22 cellular contexts compared by ENCODE assay signal in genomic region chr18:55442561-55442960, GRCh38.
"Had no signal": no experiment of that assay in that cellular context is flagged by ENCODE, and none has a peak within 500 bp of the region (broad histone marks: within the 10 kb centered on the region; RNA-seq: fewer than 3 reads in every experiment).

No MANE protein-coding gene starts in this region.

- H3K27ac Mint-ChIP-seq: activated CD4-positive, alpha-beta memory T cell treated with anti-CD3 and anti-CD28 coated beads for 36 hours; activated CD4-positive, alpha-beta T cell treated with anti-CD3 and anti-CD28 coated beads, Interleukin-2, amount 10 ng/mL, durations not matched to agents 7 days and 5 days; activated naive CD4-positive, alpha-beta T cell treated with anti-CD3 and anti-CD28 coated beads for 36 hours; activated naive CD8-positive, alpha-beta T cell; activated T-helper 17 cell treated with anti-CD3 and anti-CD28 coated beads, Interleukin-2, amount 50 U/mL, for 72 hours had no signal

- ATAC-seq: activated T-helper 17 cell treated with anti-CD3 and anti-CD28 coated beads, Interleukin-2, amount 50 U/mL, for 72 hours had no signal

- H3K4me3 Mint-ChIP-seq: activated CD4-positive, alpha-beta memory T cell treated with anti-CD3 and anti-CD28 coated beads for 36 hours; activated CD4-positive, alpha-beta T cell treated with anti-CD3 and anti-CD28 coated beads, Interleukin-2, amount 10 ng/mL, durations not matched to agents 7 days and 5 days; activated naive CD4-positive, alpha-beta T cell treated with anti-CD3 and anti-CD28 coated beads for 36 hours; activated naive CD8-positive, alpha-beta T cell; activated T-helper 17 cell treated with anti-CD3 and anti-CD28 coated beads, Interleukin-2, amount 50 U/mL, for 72 hours; central memory CD8-positive, alpha-beta T cell had no signal

- H3K4me3 ChIP-seq: SK-N-MC had no signal

- DNase-seq: activated CD4-positive, alpha-beta memory T cell treated with anti-CD3 and anti-CD28 coated beads for 36 hours; activated CD4-positive, alpha-beta T cell treated with anti-CD3 and anti-CD28 coated beads, Interleukin-2, amount 10 ng/mL, durations not matched to agents 7 days and 5 days; activated CD4-positive, CD25-positive, alpha-beta regulatory T cell; activated CD8-positive, alpha-beta memory T cell treated with anti-CD3 and anti-CD28 coated beads for 24 hours; activated gamma-delta T cell; activated naive CD4-positive, alpha-beta T cell treated with anti-CD3 and anti-CD28 coated beads for 36 hours; activated T-cell treated with anti-CD3 and anti-CD28 coated beads, Interleukin-2, amount 50 U/mL, for 48 hours; amygdala; Kasumi-1; NCI-H1092; NCI-H1417 treated with DMSO at 0.1 percent for 48 hours; NCI-H1694; NCI-H2029; NCI-H345; NCI-H510A; T-helper 1 cell had no signal

- H3K9me3 Mint-ChIP-seq: activated CD4-positive, alpha-beta memory T cell treated with anti-CD3 and anti-CD28 coated beads for 36 hours; activated CD4-positive, alpha-beta T cell treated with anti-CD3 and anti-CD28 coated beads, Interleukin-2, amount 10 ng/mL, durations not matched to agents 7 days and 5 days; activated T-helper 17 cell treated with anti-CD3 and anti-CD28 coated beads, Interleukin-2, amount 50 U/mL, for 72 hours had no signal

- H3K4me1 Mint-ChIP-seq: activated CD4-positive, alpha-beta T cell treated with anti-CD3 and anti-CD28 coated beads, Interleukin-2, amount 10 ng/mL, durations not matched to agents 7 days and 5 days; activated T-helper 17 cell treated with anti-CD3 and anti-CD28 coated beads, Interleukin-2, amount 50 U/mL, for 72 hours had no signal

- H3K27me3 Mint-ChIP-seq: activated CD4-positive, alpha-beta T cell treated with anti-CD3 and anti-CD28 coated beads, Interleukin-2, amount 10 ng/mL, durations not matched to agents 7 days and 5 days; brain; central memory CD8-positive, alpha-beta T cell had no signal

- H3K27ac ChIP-seq: SK-N-MC, VCaP had no signal

- H3K36me3 Mint-ChIP-seq: activated CD4-positive, alpha-beta memory T cell treated with anti-CD3 and anti-CD28 coated beads for 36 hours; activated naive CD8-positive, alpha-beta T cell had no signal
